In the genomic region with DNA sequence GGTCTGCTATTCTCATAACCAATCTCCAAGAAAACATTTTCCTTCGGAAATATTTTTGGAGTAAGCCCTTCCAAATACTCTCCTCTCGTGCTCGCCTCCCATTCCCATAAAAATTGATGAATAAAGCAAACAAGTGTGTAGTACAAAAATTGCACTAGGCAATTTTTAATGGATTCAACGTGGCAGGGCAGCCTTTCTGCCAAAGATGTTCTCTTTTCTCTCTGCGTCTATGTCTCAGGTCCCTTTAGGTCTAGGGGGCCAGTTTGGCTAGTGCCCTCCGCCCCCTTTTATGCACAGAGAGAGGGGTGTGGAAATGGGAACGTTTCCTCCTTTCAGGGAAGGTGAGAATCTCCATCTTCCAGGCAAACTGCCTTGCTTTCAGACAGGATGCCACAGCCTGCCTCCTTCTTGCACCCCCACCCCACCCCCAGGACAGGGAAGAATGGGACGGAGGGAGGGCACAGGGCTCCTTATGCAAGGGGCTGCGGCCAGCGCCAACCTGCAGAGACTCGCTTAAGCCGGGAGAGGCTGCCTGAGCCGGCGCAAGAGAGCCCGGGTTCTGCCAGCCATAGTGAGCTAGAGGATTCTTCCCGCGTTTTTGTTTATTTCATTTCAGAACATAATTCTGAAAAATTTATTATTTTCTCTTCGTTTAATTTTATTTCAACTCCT, we compare ENCODE assay signal across 13 cellular contexts. TPM values are rescaled to one million over a fixed set of nuclear protein-coding genes. Genes with fewer than 3 reads are reported as not detected.
DNase-seq lines count a peak whose midpoint lies in the region; ATAC-seq, FAIRE-seq and TF ChIP-seq lines count a peak whose summit lies in the region.
"Had no signal": no experiment of that assay in that cellular context is flagged by ENCODE, and none has a peak within 500 bp of the region (broad histone marks: within the 10 kb centered on the region; RNA-seq: fewer than 3 reads in every experiment).

No MANE protein-coding gene starts in this region.

- H4K91ac ChIP-seq in H9 (ENCODE audit: insufficient read length, low read depth, low read length): no peak overlapping the region

- peaks cover 3% of the 10 kb centered on the region for H3K79me1 ChIP-seq in H9 (ENCODE audit: insufficient read depth, low read depth, low read length, poor library complexity, severe bottlenecking)

- H3K36me3 Mint-ChIP-seq in H9 (ENCODE audit: insufficient read depth in 1 of 3, low read depth in 3 of 3) (peaks cover 16% of the 10 kb centered on the region in 3 experiments), astrocyte (ENCODE audit: low read depth, unreplicated experiment) (no peaks in the 10 kb centered on the region), naive B cell (peaks cover 0 to 21% of the 10 kb centered on the region in 2 donors)

- DNase-seq in NCI-H748 (lab: John Stamatoyannopoulos, UW; ENCODE audit: unreplicated experiment) (peak; percentile 53), NCI-H748 treated with DMSO at 0.1 percent for 48 hours (lab: John Stamatoyannopoulos, UW) (no peak), H9 (peak; percentile 91), astrocyte (ENCODE audit: low read depth) (no peak), naive B cell (no peak), OCI-M1 (lab: John Stamatoyannopoulos, UW) (no peak), germinal center (ENCODE audit: low spot score) (no peak), DMS153 (lab: John Stamatoyannopoulos, UW) (no peak)
- DNase-seq: amniotic stem cell; foreskin melanocyte; stimulated activated CD4-positive, alpha-beta T cell treated with anti-CD3 and anti-CD28 coated beads, Interleukin-4, amount 100 ng/mL, for 24 hours had no signal

- H3K56ac ChIP-seq in H9 (ENCODE audit: insufficient read length, low read depth, low read length): no peak overlapping the region

- no peak overlapping the region for H3K23ac ChIP-seq in H9 (ENCODE audit: insufficient read length, low read depth, low read length)

- peak overlapping the region; percentile 44 for H3K18ac ChIP-seq in H9 (ENCODE audit: insufficient read length, low read depth, low read length)

- no peak overlapping the region for H4K5ac ChIP-seq in H9 (ENCODE audit: insufficient read length, low read depth, low read length)

- H3K27me3 ChIP-seq in H9 (ENCODE audit: insufficient read depth, low read length) (peaks cover 12% of the 10 kb centered on the region; the same call in 1 of the 2 replicates), astrocyte (ENCODE audit: insufficient read depth, low read length) (peaks cover 66% of the 10 kb centered on the region)

- peaks cover 46 to 48% of the 10 kb centered on the region in 2 experiments for H3K4me1 Mint-ChIP-seq in H9
- no peaks in the 10 kb centered on the region for H3K4me1 Mint-ChIP-seq in astrocyte (ENCODE audit: low read depth, unreplicated experiment)
- H3K4me1 Mint-ChIP-seq in naive B cell: peaks cover 4 to 15% (median 6%) of the 10 kb centered on the region in 3 donors

- peak overlapping the region; percentile 72 to 96 (median 79) for H3K27ac Mint-ChIP-seq in H9
- H3K27ac Mint-ChIP-seq in astrocyte (ENCODE audit: unreplicated experiment): no peak overlapping the region
- H3K27ac Mint-ChIP-seq in naive B cell: peak overlapping the region in 4 of 6 donors; percentile 66 to 93 (median 80)

- no peak overlapping the region for H2BK12ac ChIP-seq in H9 (ENCODE audit: insufficient read length, low read depth, low read length)

- H2BK15ac ChIP-seq in H9 (ENCODE audit: low read depth, low read length): no peak overlapping the region

- no peaks in the 10 kb centered on the region for H4K20me1 ChIP-seq in H9 (ENCODE audit: control insufficient read depth, insufficient read depth, insufficient read length)
- H4K20me1 ChIP-seq in astrocyte (ENCODE audit: insufficient read depth, low read length): peaks cover 13% of the 10 kb centered on the region

- H3K27me3 Mint-ChIP-seq in H9 (ENCODE audit: low read depth): peaks cover 39% of the 10 kb centered on the region
- peaks cover 64% of the 10 kb centered on the region for H3K27me3 Mint-ChIP-seq in astrocyte (ENCODE audit: low read depth, unreplicated experiment)
- peaks cover 46 to 60% (median 48%) of the 10 kb centered on the region in 3 donors for H3K27me3 Mint-ChIP-seq in naive B cell

- H3K23me2 ChIP-seq in H9 (ENCODE audit: insufficient read length, low read depth, low read length, poor library complexity, severe bottlenecking): peaks cover 42% of the 10 kb centered on the region

- TF ChIP-seq CTCF in H9 (conservative IDR thresholded peaks at IDR 0.05) (peak; percentile 37; the same call in 2 of the 3 replicates), astrocyte (IDR thresholded peaks at IDR 0.05; ENCODE audit: insufficient read depth, low read depth, low read length) (no peak)

- H2BK20ac ChIP-seq in H9 (ENCODE audit: low read depth, low read length, poor library complexity, severe bottlenecking): no peak overlapping the region

- H3K9ac ChIP-seq in H9 (ENCODE audit: extremely low read depth, insufficient read length, low read length) (peak overlapping the region; percentile 91), astrocyte (ENCODE audit: low read length) (peak overlapping the region; percentile 5)

- no peaks in the 10 kb centered on the region for H3K9me3 ChIP-seq in H9 (ENCODE audit: control insufficient read depth, low read depth, low read length)
- H3K9me3 ChIP-seq in astrocyte (ENCODE audit: insufficient read depth, low read depth, low read length): no peaks in the 10 kb centered on the region
- H3K9me3 ChIP-seq: mucosa of descending colon had no signal

- no peak overlapping the region for H2AFZ ChIP-seq in H9 (ENCODE audit: low read length)
- H2AFZ ChIP-seq in astrocyte (ENCODE audit: low read depth, low read length): peak overlapping the region; percentile 32

- H3K36me3 ChIP-seq in astrocyte (ENCODE audit: insufficient read depth, low read length): no peaks in the 10 kb centered on the region

- no CpG with 5 or more reads among the region's 18 CpGs for WGBS in H9 (ENCODE audit: extremely low coverage, insufficient read length, low lambda C conversion rate)

- no peak overlapping the region for H2BK5ac ChIP-seq in H9 (ENCODE audit: insufficient read length, low read length)

- no peak for ATAC-seq in naive B cell (ENCODE audit: low read depth in 2 of 2)
- ATAC-seq: mucosa of descending colon had no signal

- H4K8ac ChIP-seq in H9 (replicated peaks; ENCODE audit: insufficient read length, low read depth, low read length): no peak overlapping the region

- H2BK120ac ChIP-seq in H9 (ENCODE audit: low read depth, low read length, poor library complexity, severe bottlenecking): no peak overlapping the region

- peaks cover 8% of the 10 kb centered on the region for H3K4me1 ChIP-seq in H9 (ENCODE audit: insufficient read depth, low read length)
- peaks cover 3% of the 10 kb centered on the region for H3K4me1 ChIP-seq in astrocyte (ENCODE audit: insufficient read depth, low read length)

- H3K4me3 Mint-ChIP-seq in H9: peak overlapping the region; percentile 73 to 85
- H3K4me3 Mint-ChIP-seq in astrocyte (ENCODE audit: unreplicated experiment): no peak overlapping the region
- H3K4me3 Mint-ChIP-seq in naive B cell: peak overlapping the region in 6 of 8 donors; percentile 30 to 76 (median 65)

- H3K27ac ChIP-seq in H9 (ENCODE audit: insufficient read length, low read depth, low read length) (peak overlapping the region; percentile 25), astrocyte (ENCODE audit: low read depth, low read length) (no peak overlapping the region)

- H3K4me3 ChIP-seq in astrocyte (ENCODE audit: insufficient read depth, low read depth, low read length): peak overlapping the region; percentile 51
- H3K4me3 ChIP-seq: mucosa of descending colon had no signal

- H3K9me3 Mint-ChIP-seq in H9 (peaks cover 14 to 17% of the 10 kb centered on the region in 2 experiments), astrocyte (ENCODE audit: unreplicated experiment) (peaks cover 22% of the 10 kb centered on the region), naive B cell (peaks cover 0 to 52% (median 32%) of the 10 kb centered on the region in 7 donors)

- no peak overlapping the region for H3T11ph ChIP-seq in H9 (ENCODE audit: low read length)

- H3K14ac ChIP-seq in H9 (ENCODE audit: insufficient read depth, low read length): no peak overlapping the region

- H3K4me2 ChIP-seq in H9 (ENCODE audit: insufficient read depth, insufficient read length, low read length) (peak overlapping the region; percentile 85), astrocyte (ENCODE audit: low read length) (peak overlapping the region; percentile 85)

- no peak for FAIRE-seq in astrocyte (lab: Jason Lieb, UNC)

- no peak overlapping the region for H2AK5ac ChIP-seq in H9 (ENCODE audit: insufficient read length, low read length)

- H3K79me2 ChIP-seq in H9 (ENCODE audit: insufficient read depth, low read length): peaks cover 17% of the 10 kb centered on the region
- H3K79me2 ChIP-seq in astrocyte (ENCODE audit: insufficient read depth, low read length): peaks cover 21% of the 10 kb centered on the region

- H3K4ac ChIP-seq in H9 (ENCODE audit: low read depth, low read length): no peak overlapping the region

RNA-seq across cellular contexts. Expression of a gene that starts 2.7 kb away (rescaled TPM):
- total RNA-seq in H9 (2021) (426 and 454 TPM in 2 replicates), astrocyte (0.60 and 1.8 TPM in 2 replicates)
- not detected for polyA plus RNA-seq in naive B cell (ENCODE audit: low read depth in 6 of 6)
- total RNA-seq: ureter had no signal

RNA-seq across cellular contexts. Expression of a gene that starts 7.3 kb away (rescaled TPM):
- total RNA-seq in H9 (2021) (51.9 and 52.6 TPM in 2 replicates), astrocyte (0.17 and 0.27 TPM in 2 replicates)
- polyA plus RNA-seq in naive B cell (ENCODE audit: low read depth in 6 of 6): not detected
- total RNA-seq: mucosa of descending colon, ureter had no signal

Comparison
In these comparisons a context has a peak if more than half of its experiments do, and no peak if none do; other contexts are left out.
1. DNase-seq: peak in NCI-H748 (single experiment) and H9 (single experiment); none in NCI-H748 treated with DMSO at 0.1 percent for 48 hours (single experiment), astrocyte (single experiment), naive B cell (single experiment), OCI-M1 (single experiment), germinal center (single experiment) and DMS153 (single experiment).
2. RNA of a gene that starts 2.7 kb away (total RNA-seq): 426 to 454 TPM in H9; 0.60 to 1.8 TPM in astrocyte; every median in the first group is over 100 times any median in the second.
3. RNA of a gene that starts 7.3 kb away (total RNA-seq): 51.9 to 52.6 TPM in H9; 0.17 to 0.27 TPM in astrocyte; every median in the first group is over 10 times any median in the second.